Comparison of ENCODE assay signal across 11 cellular contexts in the genomic region with DNA sequence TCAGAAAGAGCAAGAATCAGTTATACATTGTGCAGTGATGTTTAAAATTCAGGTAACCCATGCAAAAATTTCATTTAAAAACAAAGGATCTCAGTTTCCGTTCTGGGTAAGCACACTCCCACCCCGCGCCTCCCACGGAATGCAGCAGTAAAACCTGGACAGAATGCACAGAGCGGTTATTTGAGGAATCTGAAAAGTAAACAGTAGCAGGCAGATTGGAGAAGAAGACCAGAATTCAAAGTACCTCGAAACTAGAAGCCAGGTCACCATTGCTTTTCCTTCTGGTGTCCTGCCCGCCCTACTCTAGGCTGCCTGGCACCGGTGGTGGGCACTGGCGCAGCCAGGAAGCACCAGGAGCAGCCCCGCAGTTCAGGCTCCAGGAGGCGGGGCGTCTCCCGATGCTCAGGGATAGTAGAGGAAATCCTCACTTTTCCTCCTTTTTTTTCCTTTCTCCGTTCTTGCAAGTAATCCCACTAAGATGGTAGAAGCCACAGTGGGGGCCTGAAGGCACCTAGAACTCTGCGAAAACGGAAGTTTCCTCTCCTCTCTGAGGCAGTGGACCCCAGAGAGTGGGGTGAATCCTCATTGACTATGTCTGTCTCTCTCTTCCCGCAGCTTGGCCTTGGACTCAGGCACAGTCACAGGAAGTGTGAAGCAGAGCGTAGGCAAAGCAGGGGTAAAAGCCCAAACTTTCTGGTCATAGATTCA. TPM values are rescaled to one million over a fixed set of nuclear protein-coding genes. Genes with fewer than 3 reads are reported as not detected.
DNase-seq lines count a peak whose midpoint lies in the region; ATAC-seq and TF ChIP-seq lines count a peak whose summit lies in the region.
"Had no signal": no experiment of that assay in that cellular context is flagged by ENCODE, and none has a peak within 500 bp of the region (broad histone marks: within the 10 kb centered on the region; RNA-seq: fewer than 3 reads in every experiment).

No MANE protein-coding gene starts in this region.

- no peak overlapping the region for H3K4me3 Mint-ChIP-seq in activated T-helper 17 cell treated with anti-CD3 and anti-CD28 coated beads, Interleukin-2, amount 50 U/mL, for 72 hours
- H3K4me3 Mint-ChIP-seq: activated B cell treated with CpG ODN at 0.5 μM for 24 hours had no signal

- peaks cover 10% of the 10 kb centered on the region for H3K27me3 Mint-ChIP-seq in activated T-helper 17 cell treated with anti-CD3 and anti-CD28 coated beads, Interleukin-2, amount 50 U/mL, for 72 hours

- H3K9ac ChIP-seq in Loucy (ENCODE audit: low read depth, low read length, poor library complexity, severe bottlenecking): peak overlapping the region; percentile 14

- no peak for TF ChIP-seq CTCF in Loucy (conservative IDR thresholded peaks at IDR 0.05; ENCODE audit: low read length)
- TF ChIP-seq CTCF in lung (IDR thresholded peaks at IDR 0.05; ENCODE audit: control extremely low read depth, extremely low read depth): no peak
- TF ChIP-seq CTCF in testis (IDR thresholded peaks at IDR 0.05): no peak
- TF ChIP-seq CTCF in GM10266 (IDR thresholded peaks at IDR 0.05; ENCODE audit: control insufficient read depth, insufficient read depth, low read depth, missing control alignments): no peak
- TF ChIP-seq CTCF in lower leg skin (IDR thresholded peaks at IDR 0.05): no peak

- H3K27ac ChIP-seq in cingulate gyrus (ENCODE audit: low read depth, low read length): peak overlapping the region; percentile 58
- H3K27ac ChIP-seq in lung (ENCODE audit: low read depth in 1 of 2, low read length in 1 of 2): peak overlapping the region in 1 of 2 donors; percentile 32
- H3K27ac ChIP-seq in testis: peak overlapping the region in 1 of 2 donors; percentile 57

- no peaks in the 10 kb centered on the region for H3K36me3 Mint-ChIP-seq in activated T-helper 17 cell treated with anti-CD3 and anti-CD28 coated beads, Interleukin-2, amount 50 U/mL, for 72 hours (ENCODE audit: low read depth)

- intact Hi-C loops in testis (cut with DNase I; ENCODE audit: low total_unique reads) (no loop called here), lower leg skin (cut with DNase I; ENCODE audit: low total_unique reads) (no loop called here)

- no peaks in the 10 kb centered on the region for H3K79me2 ChIP-seq in Loucy (ENCODE audit: insufficient read depth, low read length)

- no peaks in the 10 kb centered on the region for H3K9me3 ChIP-seq in Loucy (ENCODE audit: insufficient read depth, low read depth, low read length)
- no peaks in the 10 kb centered on the region for H3K9me3 ChIP-seq in lung (ENCODE audit: control insufficient read depth in 2 of 2, insufficient read depth in 1 of 2, low read length in 1 of 2)
- no peaks in the 10 kb centered on the region for H3K9me3 ChIP-seq in testis

- DNase-seq in lung (ENCODE audit: low spot score) (no peak), testis (peak; percentile 32), GM10266 (ENCODE audit: extremely low spot score) (no peak), lower leg skin (ENCODE audit: low spot score in 2 of 2) (no peak), NCI-H345 (lab: John Stamatoyannopoulos, UW) (no peak)
- DNase-seq: activated B cell treated with CpG ODN at 0.5 μM for 24 hours had no signal

- H2AFZ ChIP-seq in Loucy (ENCODE audit: low read length): no peak overlapping the region; the same call in 1 of the 2 replicates

- no peak overlapping the region for H3K27ac Mint-ChIP-seq in activated T-helper 17 cell treated with anti-CD3 and anti-CD28 coated beads, Interleukin-2, amount 50 U/mL, for 72 hours
- H3K27ac Mint-ChIP-seq: activated B cell treated with CpG ODN at 0.5 μM for 24 hours had no signal

- WGBS in lung, 2 donors: 43 to 79% methylated on average over 18 of the region's 18 CpGs
- WGBS in testis, 2 donors: 8 to 9% methylated on average over 18 of the region's 18 CpGs
- WGBS in lower leg skin, 2 donors: 32 to 36% methylated on average over 18 of the region's 18 CpGs

- peak; percentile 10 for ATAC-seq in lung (ENCODE audit: insufficient read depth, low FRiP score)
- ATAC-seq in activated T-helper 17 cell treated with anti-CD3 and anti-CD28 coated beads, Interleukin-2, amount 50 U/mL, for 72 hours (replicated peaks): no peak

- H3K27me3 ChIP-seq in Loucy (ENCODE audit: insufficient read depth, low read length, poor library complexity, severe bottlenecking) (no peaks in the 10 kb centered on the region), lung (ENCODE audit: control insufficient read depth, insufficient read depth) (no peaks in the 10 kb centered on the region), testis (no peaks in the 10 kb centered on the region)

- peaks cover 50% of the 10 kb centered on the region for H3K4me1 ChIP-seq in Loucy (ENCODE audit: insufficient read depth, low read length, poor library complexity, severe bottlenecking)
- H3K4me1 ChIP-seq in lung (ENCODE audit: control insufficient read depth in 2 of 2, insufficient read depth in 2 of 2, low read length in 2 of 2): peaks cover 3 to 16% of the 10 kb centered on the region in 2 donors
- H3K4me1 ChIP-seq in testis: peaks cover 7% of the 10 kb centered on the region

- no peak overlapping the region for H3K4me3 ChIP-seq in Loucy (ENCODE audit: low read length, poor library complexity, severe bottlenecking)
- H3K4me3 ChIP-seq in lung: no peak overlapping the region
- peak overlapping the region; percentile 36 to 39 for H3K4me3 ChIP-seq in testis
- H3K4me3 ChIP-seq in lower leg skin (ENCODE audit: low read depth, poor library complexity, severe bottlenecking): no peak overlapping the region

- no peaks in the 10 kb centered on the region for H3K36me3 ChIP-seq in Loucy (ENCODE audit: insufficient read depth, low read length)
- H3K36me3 ChIP-seq in lung (ENCODE audit: control insufficient read depth in 2 of 2, insufficient read depth in 2 of 2, low read length in 2 of 2): no peaks in the 10 kb centered on the region
- H3K36me3 ChIP-seq in testis (ENCODE audit: low read depth, missing control alignments): no peaks in the 10 kb centered on the region

- H3K4me2 ChIP-seq in Loucy (ENCODE audit: low read depth, low read length, poor library complexity, severe bottlenecking): peak overlapping the region; percentile 35

- no peaks in the 10 kb centered on the region for H3K9me3 Mint-ChIP-seq in activated T-helper 17 cell treated with anti-CD3 and anti-CD28 coated beads, Interleukin-2, amount 50 U/mL, for 72 hours
- H3K9me3 Mint-ChIP-seq: activated B cell treated with CpG ODN at 0.5 μM for 24 hours had no signal

- no peaks in the 10 kb centered on the region for H3K9me2 ChIP-seq in Loucy (replicated peaks; ENCODE audit: low read depth, low read length)

- no peaks in the 10 kb centered on the region for H3F3A ChIP-seq in Loucy (ENCODE audit: low read depth)

- no peaks in the 10 kb centered on the region for H4K20me1 ChIP-seq in Loucy (ENCODE audit: insufficient read depth, low read length, poor library complexity, severe bottlenecking)

- TF ChIP-seq POLR2A in testis (IDR thresholded peaks at IDR 0.05) (no peak), lower leg skin (IDR thresholded peaks at IDR 0.05) (no peak)

- no peaks in the 10 kb centered on the region for H3K4me1 Mint-ChIP-seq in activated T-helper 17 cell treated with anti-CD3 and anti-CD28 coated beads, Interleukin-2, amount 50 U/mL, for 72 hours
- H3K4me1 Mint-ChIP-seq: activated B cell treated with CpG ODN at 0.5 μM for 24 hours had no signal

RNA-seq across cellular contexts. Expression of a gene that starts 28.3 kb away (rescaled TPM):
- total RNA-seq in lung (1 to 10 TPM; 2.0 to 3.7 TPM), testis (1 to 10 TPM; 3.5 to 6.0 TPM), lower leg skin (1 to 10 TPM in 2 of 4 donors, under 1 TPM in 1, not detected in 1; 0.22 to 2.5 (median 1.8) TPM)
- polyA plus RNA-seq in lung (under 1 TPM in 1 of 2 donors, not detected in 1; 0.73 TPM), testis (ENCODE audit: insufficient read depth, low read depth, low replicate concordance) (6.3 TPM)
- not detected for total RNA-seq in activated T-helper 17 cell treated with anti-CD3 and anti-CD28 coated beads, Interleukin-2, amount 50 U/mL, for 72 hours
- total RNA-seq: activated B cell treated with CpG ODN at 0.5 μM for 24 hours, lung microvascular endothelial cell, NCI-H460 had no signal

Comparison
In these comparisons a context has a peak if more than half of its experiments do, and no peak if none do; other contexts are left out.
1. H3K4me3 ChIP-seq: peak in testis (2 of 2); none in Loucy (single experiment), lung (single experiment) and lower leg skin (single experiment).